ENCODE assay signal across 29 cellular contexts in the genomic region with DNA sequence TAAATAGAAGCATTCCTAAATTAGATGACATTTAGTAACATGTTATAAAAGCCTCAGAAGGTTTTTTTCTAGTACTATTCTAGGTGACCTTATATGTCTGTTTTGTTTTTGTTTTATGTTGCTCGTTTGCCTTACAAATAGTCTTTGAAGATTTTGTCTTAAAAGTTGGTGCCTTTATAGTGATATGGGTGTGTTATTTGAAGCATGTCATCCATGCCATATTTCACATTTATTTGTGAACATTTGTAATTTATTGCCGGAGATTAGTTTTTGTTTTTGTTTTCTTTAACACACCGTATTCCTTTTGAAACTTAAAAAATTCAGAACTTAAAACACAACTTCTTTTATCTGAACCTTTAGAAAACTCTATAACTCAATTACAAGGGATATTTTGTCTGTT.
"Had no signal": no experiment of that assay in that cellular context is flagged by ENCODE, and none has a peak within 500 bp of the region (broad histone marks: within the 10 kb centered on the region; RNA-seq: fewer than 3 reads in every experiment).

No MANE protein-coding gene starts in this region.

- H3K9me3 Mint-ChIP-seq: nephron, neural progenitor cell, type B pancreatic cell had no signal

- H3K9ac ChIP-seq: neural progenitor cell, parathyroid adenoma had no signal

- FAIRE-seq: small intestine had no signal

- H3K9me3 ChIP-seq: ovary, psoas muscle, right lobe of liver, sigmoid colon, suprapubic skin, testis, tibial artery, transverse colon, upper lobe of right lung, uterus had no signal

- H3K4me1 ChIP-seq: neural progenitor cell, parathyroid adenoma, psoas muscle, right lobe of liver, sigmoid colon, suprapubic skin, testis, tibial artery, transverse colon, upper lobe of right lung, uterus had no signal

- H3K36me3 ChIP-seq: neural progenitor cell, ovary, right lobe of liver, sigmoid colon, suprapubic skin, tibial artery, transverse colon, upper lobe of right lung, uterus had no signal

- H3K4me3 Mint-ChIP-seq: natural killer cell; nephron; neural progenitor cell; stimulated activated effector memory CD8-positive, alpha-beta T cell treated with anti-CD3 and anti-CD28 coated beads, Interleukin-12 subunit alpha, Interleukin-12 subunit beta, amount 100 ng/mL, for 72 hours; stimulated activated naive B cell treated with anti-CD40 and anti-IgM and Interleukin-4, amounts not matched to agents 10 μg/mL and 1 μg/mL and 100 μg/mL, for 72 hours; stimulated activated naive CD8-positive, alpha-beta T cell treated with anti-CD3 and anti-CD28 coated beads, Interleukin-15, amount 100 ng/mL, for 72 hours; type B pancreatic cell had no signal

- H3K27ac Mint-ChIP-seq: natural killer cell; nephron; neural progenitor cell; progenitor cell of endocrine pancreas; stimulated activated effector memory CD8-positive, alpha-beta T cell treated with anti-CD3 and anti-CD28 coated beads, Interleukin-12 subunit alpha, Interleukin-12 subunit beta, amount 100 ng/mL, for 72 hours; stimulated activated naive B cell treated with anti-CD40 and anti-IgM and Interleukin-4, amounts not matched to agents 10 μg/mL and 1 μg/mL and 100 μg/mL, for 72 hours; stimulated activated naive CD8-positive, alpha-beta T cell treated with anti-CD3 and anti-CD28 coated beads, Interleukin-15, amount 100 ng/mL, for 72 hours; type B pancreatic cell had no signal

- H3K4me1 Mint-ChIP-seq: natural killer cell; neural progenitor cell; stimulated activated effector memory CD8-positive, alpha-beta T cell treated with anti-CD3 and anti-CD28 coated beads, Interleukin-12 subunit alpha, Interleukin-12 subunit beta, amount 100 ng/mL, for 72 hours; stimulated activated naive B cell treated with anti-CD40 and anti-IgM and Interleukin-4, amounts not matched to agents 10 μg/mL and 1 μg/mL and 100 μg/mL, for 72 hours; stimulated activated naive CD8-positive, alpha-beta T cell treated with anti-CD3 and anti-CD28 coated beads, Interleukin-15, amount 100 ng/mL, for 72 hours had no signal

- H3K4me3 ChIP-seq: neural progenitor cell, ovary, psoas muscle, right lobe of liver, sigmoid colon, suprapubic skin, testis, tibial artery, transverse colon, upper lobe of right lung, uterus had no signal

- DNase-seq: natural killer cell; occipital lobe; ovary; posterior cingulate gyrus; psoas muscle; right cardiac atrium; right lobe of liver; sigmoid colon; small intestine; stimulated activated CD4-positive, alpha-beta T cell treated with anti-CD3 and anti-CD28 coated beads, Interleukin-15, amount 100 ng/mL, for 24 hours; stimulated activated CD4-positive, alpha-beta T cell treated with anti-CD3 and anti-CD28 coated beads, Interleukin-2, amount 100 ng/mL, for 24 hours; stimulated activated CD4-positive, alpha-beta T cell treated with anti-CD3 and anti-CD28 coated beads, Interleukin-2, amount 100 ng/mL, for 48 hours; stimulated activated CD4-positive, alpha-beta T cell treated with anti-CD3 and anti-CD28 coated beads, Interleukin-4, amount 100 ng/mL, for 24 hours; stimulated activated naive B cell treated with anti-CD40 and anti-IgM and Interleukin-4, amounts not matched to agents 10 μg/mL and 1 μg/mL and 100 μg/mL, for 72 hours; stimulated activated naive CD8-positive, alpha-beta T cell treated with anti-CD3 and anti-CD28 coated beads, Interleukin-15, amount 100 ng/mL, for 72 hours; stimulated activated naive CD8-positive, alpha-beta T cell treated with anti-CD3 and anti-CD28 coated beads, Interleukin-15, Interleukin-2, amounts not matched to agents 100 U/mL and 50 U/mL, for 24 hours; substantia nigra; testis; tibial artery; transverse colon; upper lobe of right lung; uterus had no signal

- H3K27ac ChIP-seq: neural progenitor cell, ovary, parathyroid adenoma, psoas muscle, right lobe of liver, sigmoid colon, suprapubic skin, testis, tibial artery, transverse colon, upper lobe of right lung, uterus had no signal

- H3K27me3 ChIP-seq: neural progenitor cell, ovary, right lobe of liver, sigmoid colon, suprapubic skin, testis, tibial artery, transverse colon, upper lobe of right lung, uterus had no signal

- H3K27me3 Mint-ChIP-seq: progenitor cell of endocrine pancreas; stimulated activated naive B cell treated with anti-CD40 and anti-IgM and Interleukin-4, amounts not matched to agents 10 μg/mL and 1 μg/mL and 100 μg/mL, for 72 hours; stimulated activated naive CD8-positive, alpha-beta T cell treated with anti-CD3 and anti-CD28 coated beads, Interleukin-15, amount 100 ng/mL, for 72 hours; type B pancreatic cell had no signal

- H3K36me3 Mint-ChIP-seq: natural killer cell; neural progenitor cell; stimulated activated effector memory CD8-positive, alpha-beta T cell treated with anti-CD3 and anti-CD28 coated beads, Interleukin-12 subunit alpha, Interleukin-12 subunit beta, amount 100 ng/mL, for 72 hours; stimulated activated naive B cell treated with anti-CD40 and anti-IgM and Interleukin-4, amounts not matched to agents 10 μg/mL and 1 μg/mL and 100 μg/mL, for 72 hours; type B pancreatic cell had no signal
